24 cellular contexts compared by ENCODE assay signal in genomic region chr12:123488539-123489230, GRCh38. TPM values are rescaled to one million over a fixed set of nuclear protein-coding genes. Genes with fewer than 3 reads are reported as not detected.
A peak's percentile ranks its signal among the peaks of the same experiment; 100 is the strongest.
DNase-seq lines count a peak whose midpoint lies in the region; ATAC-seq and TF ChIP-seq lines count a peak whose summit lies in the region.
"Had no signal": no experiment of that assay in that cellular context is flagged by ENCODE, and none has a peak within 500 bp of the region (broad histone marks: within the 10 kb centered on the region; RNA-seq: fewer than 3 reads in every experiment).

No MANE protein-coding gene starts in this region.

- intact Hi-C loops in gastrocnemius medialis (cut with DNase I; ENCODE audit: low total_unique reads): no loop called here

- H3K36me3 ChIP-seq in H7 (replicated peaks; ENCODE audit: control insufficient read depth, insufficient read depth, low read length): no peaks in the 10 kb centered on the region
- H3K36me3 ChIP-seq in gastrocnemius medialis: peaks cover 0 to 14% of the 10 kb centered on the region in 2 donors
- H3K36me3 ChIP-seq: SJSA1 had no signal

- TF ChIP-seq POLR2A in gastrocnemius medialis (IDR thresholded peaks at IDR 0.05): no peak

- peak; percentile 11 to 24 for ATAC-seq in gastrocnemius medialis
- no peak for ATAC-seq in HG03025 (IDR thresholded peaks at IDR 0.05; ENCODE audit: low FRiP score, unreplicated experiment)
- ATAC-seq: activated naive CD4-positive, alpha-beta T cell treated with anti-CD3 and anti-CD28 coated beads, Interleukin-2, amount 50 U/mL, for 72 hours; activated T-helper 17 cell treated with anti-CD3 and anti-CD28 coated beads, Interleukin-2, amount 50 U/mL, for 72 hours; natural killer cell treated with Interleukin-12 subunit alpha and Interleukin-12 subunit beta and Interleukin-15 and Interleukin-18, amount 100 ng/mL, for 72 hours had no signal

- no peaks in the 10 kb centered on the region for H3K9me3 ChIP-seq in gastrocnemius medialis
- H3K9me3 ChIP-seq: esophagus squamous epithelium, SJSA1, stomach, thyroid gland had no signal

- no peak for TF ChIP-seq CTCF in gastrocnemius medialis (IDR thresholded peaks at IDR 0.05 in 4 of 5, conservative IDR thresholded peaks at IDR 0.05 in 1 of 5)

- H3K27ac ChIP-seq in gastrocnemius medialis: peak overlapping the region; percentile 64 to 99 (median 80)
- H3K27ac ChIP-seq: coronary artery, esophagus squamous epithelium, SJSA1, stomach, thyroid gland had no signal

- in situ Hi-C loops in gastrocnemius medialis (cut with MboI; ENCODE audit: low sequenced_read_pairs in 4 of 4): no loop called here

- peak; percentile 70 for DNase-seq in H7
- DNase-seq in epidermal melanocyte (ENCODE audit: insufficient read length, low spot score): peak; percentile 4
- peak; percentile 33 for DNase-seq in myocyte (ENCODE audit: low read depth)
- peak; percentile 38 to 53 for DNase-seq in gastrocnemius medialis
- DNase-seq in mucosa of gallbladder (ENCODE audit: low spot score): no peak
- no peak for DNase-seq in T1000 (lab: John Stamatoyannopoulos, UW)
- DNase-seq in stimulated activated naive CD4-positive, alpha-beta T cell (lab: John Stamatoyannopoulos, UW): no peak
- DNase-seq: ACHN; activated CD4-positive, alpha-beta memory T cell treated with anti-CD3 and anti-CD28 coated beads for 36 hours; activated CD8-positive, alpha-beta memory T cell treated with anti-CD3 and anti-CD28 coated beads, Interleukin-2, amount 50 U/mL, for 48 hours; DMS153; esophagus squamous epithelium; foreskin melanocyte; NCI-H1417 treated with DMSO at 0.1 percent for 48 hours; NCI-H2081 treated with DMSO at 0.1 percent for 48 hours; NCI-H226; stomach; thyroid gland had no signal

- H3K27me3 ChIP-seq in H7 (ENCODE audit: control insufficient read depth, insufficient read depth, low read length) (no peaks in the 10 kb centered on the region), gastrocnemius medialis (no peaks in the 10 kb centered on the region)
- H3K27me3 ChIP-seq: esophagus squamous epithelium, SJSA1, stomach, thyroid gland had no signal

- H3K4me3 ChIP-seq in H7 (ENCODE audit: insufficient read depth, low read depth, low read length) (no peak overlapping the region), gastrocnemius medialis (no peak overlapping the region)
- H3K4me3 ChIP-seq: coronary artery, esophagus squamous epithelium, SJSA1, stomach, thyroid gland had no signal

- H3K4me1 ChIP-seq in gastrocnemius medialis: peaks cover 15 to 16% of the 10 kb centered on the region in 2 donors
- H3K4me1 ChIP-seq: esophagus squamous epithelium, SJSA1, stomach, thyroid gland had no signal

RNA-seq across cellular contexts. Expression of gene SNRNP35, which starts 30.7 kb away (rescaled TPM):
- total RNA-seq in H7 (2014; rRNA removed; shearing (Covaris generic)): 5.5 and 12.8 TPM in 2 replicates
- total RNA-seq in myocyte (13.6 and 21.6 TPM in 2 replicates), gastrocnemius medialis (10 to 100 TPM; 22.6 to 40.4 (median 23.5) TPM), mucosa of gallbladder (22.0 TPM)
- polyA plus RNA-seq in myocyte (2012): 28.7 TPM

RNA-seq across cellular contexts. Expression of gene RILPL1, which starts 44.8 kb away (rescaled TPM):
- total RNA-seq in H7 (2014; rRNA removed; shearing (Covaris generic)): 12.4 and 13.2 TPM in 2 replicates
- total RNA-seq in myocyte: 30.3 and 43.4 TPM in 2 replicates
- 50.4 TPM for polyA plus RNA-seq in myocyte (2012)
- total RNA-seq in gastrocnemius medialis: 10 to 100 TPM; 33.4 to 65.3 (median 40.6) TPM
- total RNA-seq in mucosa of gallbladder: 13.4 TPM

RNA-seq across cellular contexts. Expression of gene RILPL2, which starts 52.2 kb away (rescaled TPM):
- 0.45 and 0.52 TPM in 2 replicates for total RNA-seq in H7 (2014; rRNA removed; shearing (Covaris generic))
- 1.7 and 1.8 TPM in 2 replicates for total RNA-seq in myocyte
- 2.7 TPM for polyA plus RNA-seq in myocyte (2012)
- 1 to 10 TPM; 1.2 to 2.0 (median 1.7) TPM for total RNA-seq in gastrocnemius medialis
- 6.2 TPM for total RNA-seq in mucosa of gallbladder

Comparison
In these comparisons a context has a peak if more than half of its experiments do, and no peak if none do; other contexts are left out.
1. DNase-seq: peak in H7 (single experiment), epidermal melanocyte (single experiment), myocyte (single experiment) and gastrocnemius medialis (2 of 2); none in mucosa of gallbladder (single experiment), T1000 (single experiment) and stimulated activated naive CD4-positive, alpha-beta T cell (0 of 6).